In the genomic region with DNA sequence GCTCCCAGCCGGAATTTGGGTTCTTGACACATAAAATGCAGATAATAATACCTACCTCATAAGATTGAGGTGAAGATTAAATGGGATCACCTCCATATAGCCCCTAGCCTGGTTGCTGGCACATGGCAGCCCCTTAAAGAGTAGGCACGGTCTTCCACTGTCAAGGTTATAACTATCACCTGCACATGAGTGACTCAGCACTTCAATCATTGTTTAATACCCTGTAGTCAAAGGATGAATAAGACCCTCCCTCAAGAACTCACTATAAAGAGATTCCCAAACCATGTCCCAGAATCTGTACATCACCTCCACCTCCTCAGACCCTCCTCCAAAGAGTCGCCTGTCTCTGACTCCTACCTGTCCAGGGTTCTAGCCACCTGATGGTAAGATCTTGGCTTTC, we compare ENCODE assay signal across 13 cellular contexts. TPM values are rescaled to one million over a fixed set of nuclear protein-coding genes. Genes with fewer than 3 reads are reported as not detected.
DNase-seq lines count a peak whose midpoint lies in the region; ATAC-seq, FAIRE-seq and TF ChIP-seq lines count a peak whose summit lies in the region.
"Had no signal": no experiment of that assay in that cellular context is flagged by ENCODE, and none has a peak within 500 bp of the region (broad histone marks: within the 10 kb centered on the region; RNA-seq: fewer than 3 reads in every experiment).

No MANE protein-coding gene starts in this region.

- H3K4me3 Mint-ChIP-seq in naive B cell, result peak overlapping the region in 2 of 8 donors; percentile 10 to 83
- no peak overlapping the region for H3K4me3 Mint-ChIP-seq in glutamatergic neuron (ENCODE audit: unreplicated experiment)

- H3K27ac ChIP-seq in A549, result peak overlapping the region; percentile 92 to 96
- H3K27ac ChIP-seq in Panc1 (ENCODE audit: low read length), result peak overlapping the region; percentile 58; the same call in 1 of the 2 replicates

- BruUV-seq in Panc1 (replicated peaks; lab: Mats Ljungman, UMichigan), result no TSS peak

- H3K4me1 Mint-ChIP-seq in naive B cell (peaks cover 20 to 30% (median 29%) of the 10 kb centered on the region in 3 donors), glutamatergic neuron (ENCODE audit: low read depth, unreplicated experiment) (peaks cover 14% of the 10 kb centered on the region)

- TF ChIP-seq POLR2A in A549 (IDR thresholded peaks at IDR 0.05; ENCODE audit: low read length), result no peak

- TF ChIP-seq EP300 in A549 (IDR thresholded peaks at IDR 0.05), result no peak

- H3K36me3 Mint-ChIP-seq in naive B cell (no peaks in the 10 kb centered on the region), glutamatergic neuron (ENCODE audit: unreplicated experiment) (no peaks in the 10 kb centered on the region)

- TF ChIP-seq RAD21 in A549 (conservative IDR thresholded peaks at IDR 0.05 in 1 of 2, IDR thresholded peaks at IDR 0.05 in 1 of 2), result no peak

- in situ Hi-C loops in Panc1 (cut with HindIII; ENCODE audit: low pct_unique_long_range_greater_than_20kb, low sequenced_read_pairs), result no loop called here

- DNase-seq in A549 (ENCODE audit: low read depth in 1 of 2, low spot score in 1 of 2) (no peak), Panc1 (ENCODE audit: low read depth, low spot score) (no peak), naive B cell (no peak), omental fat pad (ENCODE audit: low spot score) (no peak), glutamatergic neuron (no peak)
- DNase-seq: activated T-cell treated with anti-CD3 and anti-CD28 coated beads, Interleukin-2, amount 50 U/mL, for 48 hours; BE2C; stimulated activated naive CD4-positive, alpha-beta T cell had no signal

- POLR2A ChIA-PET in A549 (lab: Yijun Ruan, JAX) (interaction anchor here (2.3 to 6.0 kb wide), 2 partner anchors 15 to 20 kb away, joined by 10 to 49 read pairs; no protein-coding TSS in a partner anchor), Panc1 (lab: Charles Lee) (no interaction called here)

- H3K4me3 ChIP-seq in A549, result no peak overlapping the region
- H3K4me3 ChIP-seq in Panc1 (ENCODE audit: low read depth in 2 of 2, low read length in 2 of 2), result no peak overlapping the region

- FAIRE-seq in A549 (lab: Jason Lieb, UNC), result no peak
- FAIRE-seq: keratinocyte had no signal

- H3K27ac Mint-ChIP-seq in naive B cell, result peak overlapping the region; percentile 100
- H3K27ac Mint-ChIP-seq in glutamatergic neuron (ENCODE audit: unreplicated experiment), result no peak overlapping the region

- WGBS in A549 (ENCODE audit: missing lambda C conversion rate), result 80% methylated on average over 3 of the region's 3 CpGs

- no peaks in the 10 kb centered on the region for H3K36me3 ChIP-seq in Panc1 (ENCODE audit: control insufficient read depth, insufficient read depth, low read length)
- H3K36me3 ChIP-seq: BE2C had no signal

- no peak for ATAC-seq in A549
- no peak for ATAC-seq in Panc1
- no peak for ATAC-seq in naive B cell (ENCODE audit: low read depth in 2 of 2)
- ATAC-seq in omental fat pad (ENCODE audit: low FRiP score), result no peak
- ATAC-seq in GM21619 (IDR thresholded peaks at IDR 0.05; ENCODE audit: unreplicated experiment), result no peak

- peaks cover 72% of the 10 kb centered on the region for H3K4me1 ChIP-seq in A549
- peaks cover 56% of the 10 kb centered on the region for H3K4me1 ChIP-seq in Panc1 (ENCODE audit: control insufficient read depth, insufficient read depth, low read length)

- intact Hi-C loops in Panc1 (cut with micrococcal nuclease; ENCODE audit: unreplicated experiment), result no loop called here

- CTCF ChIA-PET in A549 (lab: Yijun Ruan, JAX) (interaction anchor here (1.7 to 29.4 kb wide), 4 partner anchors 8 to 30 kb away, joined by 5 to 2239 read pairs (median 46); a partner anchor contains a TSS), Panc1 (lab: Charles Lee) (no interaction called here)

- H3K27me3 Mint-ChIP-seq in naive B cell, result peaks cover 3 to 39% (median 15%) of the 10 kb centered on the region in 3 donors
- H3K27me3 Mint-ChIP-seq in glutamatergic neuron (ENCODE audit: unreplicated experiment), result peaks cover 4% of the 10 kb centered on the region

- H3K9me3 Mint-ChIP-seq in naive B cell (no peaks in the 10 kb centered on the region), glutamatergic neuron (ENCODE audit: unreplicated experiment) (peaks cover 6% of the 10 kb centered on the region)

- H3K27me3 ChIP-seq in Panc1 (ENCODE audit: control insufficient read depth, insufficient read depth, low read length), result no peaks in the 10 kb centered on the region
- H3K27me3 ChIP-seq: BE2C had no signal

- no peaks in the 10 kb centered on the region for H3K9me3 ChIP-seq in A549
- no peaks in the 10 kb centered on the region for H3K9me3 ChIP-seq in Panc1 (ENCODE audit: control insufficient read depth, insufficient read depth, low read depth, low read length)
- H3K9me3 ChIP-seq: BE2C had no signal

- 0 out of 3 replicates have a peak overlapping the region, but pooled peaks have one; percentile 7 for H3K4me2 ChIP-seq in A549

- TF ChIP-seq CTCF in A549 (IDR thresholded peaks at IDR 0.05), result no peak
- no peak for TF ChIP-seq CTCF in Panc1 (IDR thresholded peaks at IDR 0.05)
- no peak for TF ChIP-seq CTCF in omental fat pad (IDR thresholded peaks at IDR 0.05)
- TF ChIP-seq CTCF in glutamatergic neuron (IDR thresholded peaks at IDR 0.05; ENCODE audit: partially characterized antibody, unreplicated experiment), result no peak

TF ChIP-seq in A549, 52 proteins besides CTCF, POLR2A, EP300 and RAD21:
- TF ChIP-seq FOSL2 (IDR thresholded peaks at IDR 0.05), result no peak
- TF ChIP-seq FOSL2 (CRISPR knock-in tag; IDR thresholded peaks at IDR 0.05), result no peak
- no peak for TF ChIP-seq RFX5 (IDR thresholded peaks at IDR 0.05)
- no peak for TF ChIP-seq ZNF302 (CRISPR knock-in tag; IDR thresholded peaks at IDR 0.05)
- TF ChIP-seq MAFK (IDR thresholded peaks at IDR 0.05; ENCODE audit: partially characterized antibody), result peak; percentile 73
- no peak for TF ChIP-seq CHD4 (IDR thresholded peaks at IDR 0.05; ENCODE audit: borderline replicate concordance)
- TF ChIP-seq NFE2L2 (conservative IDR thresholded peaks at IDR 0.05; ENCODE audit: low read length), result peak; percentile 49; the same call in 1 of the 2 replicates

RNA-seq across cellular contexts. Expression of a gene that starts 6.5 kb away (rescaled TPM):
- polyA plus RNA-seq in A549 (2011; rRNA removed), result 155 and 214 TPM in 2 replicates
- 353 and 498 TPM in 2 replicates for polyA plus RNA-seq in A549 (2012; cell fraction: cytosol; rRNA removed)
- polyA plus RNA-seq in A549 (2012; cell fraction: nucleus; rRNA removed), result 1,197 and 1,289 TPM in 2 replicates
- polyA plus RNA-seq in A549 (2017; fragmentation: RNase III; extraction: RNeasy Plus Mini Kit Qiagen cat#74134 plus additional on column Dnase treatment), result 286 to 310 TPM (median 288 TPM) in 3 replicates
- polyA minus RNA-seq in A549 (2011; rRNA and poly(A)+ RNA removed), result 151 and 242 TPM in 2 replicates
- total RNA-seq in Panc1 (2021; ENCODE audit: unreplicated experiment), result 691 TPM
- polyA plus RNA-seq in Panc1 (2012; ENCODE audit: insufficient read length), result 726 TPM
- 1 to 10 TPM in 4 of 6 donors, under 1 TPM in 2; 0.33 to 3.0 (median 1.4) TPM for polyA plus RNA-seq in naive B cell (ENCODE audit: low read depth in 6 of 6)
- total RNA-seq in omental fat pad, result 1,000 to 10,000 TPM in 1 of 4 donors, 100 to 1,000 TPM in 3; 288 to 1,820 (median 589) TPM
- total RNA-seq in glutamatergic neuron (ENCODE audit: unreplicated experiment), result 47.7 TPM

RNA-seq across cellular contexts. Expression of a gene that starts 25.8 kb away (rescaled TPM):
- polyA plus RNA-seq in A549 (2011; rRNA removed) (1.8 and 2.4 TPM in 2 replicates), A549 (2017; fragmentation: RNase III; extraction: RNeasy Plus Mini Kit Qiagen cat#74134 plus additional on column Dnase treatment) (3.3 to 4.9 TPM (median 4.4 TPM) in 3 replicates), naive B cell (ENCODE audit: low read depth in 6 of 6) (under 1 TPM in 2 of 6 donors, not detected in 4; 0.05 to 0.13 TPM)
- 3.2 and 3.9 TPM in 2 replicates for polyA plus RNA-seq in A549 (2012; cell fraction: cytosol; rRNA removed)
- polyA plus RNA-seq in A549 (2012; cell fraction: nucleus; rRNA removed), result 2.2 and 3.9 TPM in 2 replicates
- 2.4 and 2.8 TPM in 2 replicates for polyA minus RNA-seq in A549 (2011; rRNA and poly(A)+ RNA removed)
- total RNA-seq in Panc1 (2021; ENCODE audit: unreplicated experiment) (15.8 TPM), omental fat pad (under 1 TPM; 0.56 to 0.96 (median 0.66) TPM), glutamatergic neuron (ENCODE audit: unreplicated experiment) (114 TPM)
- polyA plus RNA-seq in Panc1 (2012; ENCODE audit: insufficient read length), result 33.1 TPM

RNA-seq across cellular contexts. Expression of a gene that starts 45.3 kb away (rescaled TPM):
- polyA plus RNA-seq in A549 (2011; rRNA removed) (0.27 and 0.37 TPM in 2 replicates), A549 (2017; fragmentation: RNase III; extraction: RNeasy Plus Mini Kit Qiagen cat#74134 plus additional on column Dnase treatment) (0.04 to 0.09 TPM (median 0.07 TPM) in 3 replicates), naive B cell (ENCODE audit: low read depth in 6 of 6) (10 to 100 TPM; 23.3 to 37.3 (median 29.5) TPM)
- polyA plus RNA-seq in A549 (2012; cell fraction: cytosol; rRNA removed), result 0.06 and 0.07 TPM in 2 replicates
- 0.49 and 0.66 TPM in 2 replicates for polyA plus RNA-seq in A549 (2012; cell fraction: nucleus; rRNA removed)
- polyA minus RNA-seq in A549 (2011; rRNA and poly(A)+ RNA removed), result 0.58 and 0.78 TPM in 2 replicates
- total RNA-seq in Panc1 (2021; ENCODE audit: unreplicated experiment) (0.21 TPM), omental fat pad (10 to 100 TPM in 3 of 4 donors, 1 to 10 TPM in 1; 4.1 to 99.1 (median 24.6) TPM), glutamatergic neuron (ENCODE audit: unreplicated experiment) (4.0 TPM)
- 0.22 TPM for polyA plus RNA-seq in Panc1 (2012; ENCODE audit: insufficient read length)

RNA-seq across cellular contexts. Expression of a gene that starts 47.1 kb away (rescaled TPM):
- polyA plus RNA-seq in A549 (2011; rRNA removed) (0.11 TPM in 1 of 2 replicates, not detected in the other), A549 (2017; fragmentation: RNase III; extraction: RNeasy Plus Mini Kit Qiagen cat#74134 plus additional on column Dnase treatment) (not detected in 3 replicates), naive B cell (ENCODE audit: low read depth in 6 of 6) (not detected)
- polyA plus RNA-seq in A549 (2012; cell fraction: cytosol; rRNA removed), result 0.10 and 0.34 TPM in 2 replicates
- 0.40 and 0.49 TPM in 2 replicates for polyA plus RNA-seq in A549 (2012; cell fraction: nucleus; rRNA removed)
- polyA minus RNA-seq in A549 (2011; rRNA and poly(A)+ RNA removed), result not detected in 2 replicates
- total RNA-seq in Panc1 (2021; ENCODE audit: unreplicated experiment) (not detected), omental fat pad (under 1 TPM in 1 of 4 donors, not detected in 3; 0.84 TPM), glutamatergic neuron (ENCODE audit: unreplicated experiment) (not detected)
- polyA plus RNA-seq in Panc1 (2012; ENCODE audit: insufficient read length), result not detected
- total RNA-seq: chondrocyte, M059J, RPMI7951 had no signal

RNA-seq across cellular contexts. Expression of a gene that starts 53.5 kb away (rescaled TPM):
- polyA plus RNA-seq in A549 (2011; rRNA removed) (63.0 and 71.4 TPM in 2 replicates), A549 (2017; fragmentation: RNase III; extraction: RNeasy Plus Mini Kit Qiagen cat#74134 plus additional on column Dnase treatment) (151 to 171 TPM (median 166 TPM) in 3 replicates), naive B cell (ENCODE audit: low read depth in 6 of 6) (100 to 1,000 TPM in 5 of 6 donors, 10 to 100 TPM in 1; 99.5 to 139 (median 114) TPM)
- polyA plus RNA-seq in A549 (2012; cell fraction: cytosol; rRNA removed), result 203 and 211 TPM in 2 replicates
- 78.2 and 83.5 TPM in 2 replicates for polyA plus RNA-seq in A549 (2012; cell fraction: nucleus; rRNA removed)
- polyA minus RNA-seq in A549 (2011; rRNA and poly(A)+ RNA removed), result 47.1 and 58.2 TPM in 2 replicates
- total RNA-seq in Panc1 (2021; ENCODE audit: unreplicated experiment) (63.4 TPM), omental fat pad (10 to 100 TPM; 45.8 to 74.3 (median 65.0) TPM), glutamatergic neuron (ENCODE audit: unreplicated experiment) (47.0 TPM)
- 111 TPM for polyA plus RNA-seq in Panc1 (2012; ENCODE audit: insufficient read length)
